ENCODE assay signal across 2 cellular contexts in the genomic region with DNA sequence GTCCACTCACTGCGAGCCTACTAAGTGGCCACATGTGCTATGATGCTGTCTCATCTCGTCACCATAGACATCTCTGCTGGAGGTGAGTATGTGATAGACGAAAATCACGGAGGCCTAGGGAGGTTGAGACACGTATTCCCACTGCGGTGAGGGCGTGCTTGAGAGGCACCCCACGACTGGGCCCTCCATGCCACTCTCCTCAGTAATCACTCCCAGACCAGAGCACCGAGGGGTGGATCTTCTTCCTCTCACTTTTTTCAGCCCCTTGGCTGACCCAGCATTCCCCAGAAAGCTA.
A peak's percentile ranks its signal among the peaks of the same experiment; 100 is the strongest.
TF ChIP-seq lines count a peak whose summit lies in the region.

No MANE protein-coding gene starts in this region.

TF ChIP-seq in SK-N-SH, 30 proteins besides CTCF, POLR2A, EP300 and RAD21 (continued from another document):
- 0 out of 2 replicates have a peak, but pooled peaks have one; percentile 6 for TF ChIP-seq SMC3 (IDR thresholded peaks at IDR 0.05; ENCODE audit: low read depth, low read length)
TF ChIP-seq in SK-N-SH: peak in this region for 1.

TF ChIP-seq in SK-N-SH treated with all-trans-retinoic acid at 6 μM for 48 hours, 23 proteins besides CTCF, POLR2A, EP300 and RAD21 (continued from another document):
- TF ChIP-seq, protein P1, sequence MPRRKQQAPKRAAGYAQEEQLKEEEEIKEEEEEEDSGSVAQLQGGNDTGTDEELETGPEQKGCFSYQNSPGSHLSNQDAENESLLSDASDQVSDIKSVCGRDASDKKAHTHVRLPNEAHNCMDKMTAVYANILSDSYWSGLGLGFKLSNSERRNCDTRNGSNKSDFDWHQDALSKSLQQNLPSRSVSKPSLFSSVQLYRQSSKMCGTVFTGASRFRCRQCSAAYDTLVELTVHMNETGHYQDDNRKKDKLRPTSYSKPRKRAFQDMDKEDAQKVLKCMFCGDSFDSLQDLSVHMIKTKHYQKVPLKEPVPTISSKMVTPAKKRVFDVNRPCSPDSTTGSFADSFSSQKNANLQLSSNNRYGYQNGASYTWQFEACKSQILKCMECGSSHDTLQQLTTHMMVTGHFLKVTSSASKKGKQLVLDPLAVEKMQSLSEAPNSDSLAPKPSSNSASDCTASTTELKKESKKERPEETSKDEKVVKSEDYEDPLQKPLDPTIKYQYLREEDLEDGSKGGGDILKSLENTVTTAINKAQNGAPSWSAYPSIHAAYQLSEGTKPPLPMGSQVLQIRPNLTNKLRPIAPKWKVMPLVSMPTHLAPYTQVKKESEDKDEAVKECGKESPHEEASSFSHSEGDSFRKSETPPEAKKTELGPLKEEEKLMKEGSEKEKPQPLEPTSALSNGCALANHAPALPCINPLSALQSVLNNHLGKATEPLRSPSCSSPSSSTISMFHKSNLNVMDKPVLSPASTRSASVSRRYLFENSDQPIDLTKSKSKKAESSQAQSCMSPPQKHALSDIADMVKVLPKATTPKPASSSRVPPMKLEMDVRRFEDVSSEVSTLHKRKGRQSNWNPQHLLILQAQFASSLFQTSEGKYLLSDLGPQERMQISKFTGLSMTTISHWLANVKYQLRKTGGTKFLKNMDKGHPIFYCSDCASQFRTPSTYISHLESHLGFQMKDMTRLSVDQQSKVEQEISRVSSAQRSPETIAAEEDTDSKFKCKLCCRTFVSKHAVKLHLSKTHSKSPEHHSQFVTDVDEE (CRISPR knock-in tag; IDR thresholded peaks at IDR 0.05), result no peak
- TF ChIP-seq ZFP3 (CRISPR knock-in tag; IDR thresholded peaks at IDR 0.05) (no peak), CSDC2 (CRISPR knock-in tag; IDR thresholded peaks at IDR 0.05) (no peak), ISL1 (CRISPR knock-in tag; IDR thresholded peaks at IDR 0.05) (no peak), ZC3H10 (CRISPR knock-in tag; IDR thresholded peaks at IDR 0.05) (no peak), ZFP30 (CRISPR knock-in tag; IDR thresholded peaks at IDR 0.05) (no peak), ZNF8 (CRISPR knock-in tag; IDR thresholded peaks at IDR 0.05) (no peak)
- TF ChIP-seq, protein P2, sequence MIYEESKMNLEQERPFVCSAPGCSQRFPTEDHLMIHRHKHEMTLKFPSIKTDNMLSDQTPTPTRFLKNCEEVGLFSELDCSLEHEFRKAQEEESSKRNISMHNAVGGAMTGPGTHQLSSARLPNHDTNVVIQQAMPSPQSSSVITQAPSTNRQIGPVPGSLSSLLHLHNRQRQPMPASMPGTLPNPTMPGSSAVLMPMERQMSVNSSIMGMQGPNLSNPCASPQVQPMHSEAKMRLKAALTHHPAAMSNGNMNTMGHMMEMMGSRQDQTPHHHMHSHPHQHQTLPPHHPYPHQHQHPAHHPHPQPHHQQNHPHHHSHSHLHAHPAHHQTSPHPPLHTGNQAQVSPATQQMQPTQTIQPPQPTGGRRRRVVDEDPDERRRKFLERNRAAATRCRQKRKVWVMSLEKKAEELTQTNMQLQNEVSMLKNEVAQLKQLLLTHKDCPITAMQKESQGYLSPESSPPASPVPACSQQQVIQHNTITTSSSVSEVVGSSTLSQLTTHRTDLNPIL (CRISPR knock-in tag; IDR thresholded peaks at IDR 0.05; ENCODE audit: low read depth), result no peak
- TF ChIP-seq, protein P3, sequence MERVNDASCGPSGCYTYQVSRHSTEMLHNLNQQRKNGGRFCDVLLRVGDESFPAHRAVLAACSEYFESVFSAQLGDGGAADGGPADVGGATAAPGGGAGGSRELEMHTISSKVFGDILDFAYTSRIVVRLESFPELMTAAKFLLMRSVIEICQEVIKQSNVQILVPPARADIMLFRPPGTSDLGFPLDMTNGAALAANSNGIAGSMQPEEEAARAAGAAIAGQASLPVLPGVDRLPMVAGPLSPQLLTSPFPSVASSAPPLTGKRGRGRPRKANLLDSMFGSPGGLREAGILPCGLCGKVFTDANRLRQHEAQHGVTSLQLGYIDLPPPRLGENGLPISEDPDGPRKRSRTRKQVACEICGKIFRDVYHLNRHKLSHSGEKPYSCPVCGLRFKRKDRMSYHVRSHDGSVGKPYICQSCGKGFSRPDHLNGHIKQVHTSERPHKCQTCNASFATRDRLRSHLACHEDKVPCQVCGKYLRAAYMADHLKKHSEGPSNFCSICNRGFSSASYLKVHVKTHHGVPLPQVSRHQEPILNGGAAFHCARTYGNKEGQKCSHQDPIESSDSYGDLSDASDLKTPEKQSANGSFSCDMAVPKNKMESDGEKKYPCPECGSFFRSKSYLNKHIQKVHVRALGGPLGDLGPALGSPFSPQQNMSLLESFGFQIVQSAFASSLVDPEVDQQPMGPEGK (CRISPR knock-in tag; IDR thresholded peaks at IDR 0.05; ENCODE audit: borderline replicate concordance), result no peak
- TF ChIP-seq, protein P4, sequence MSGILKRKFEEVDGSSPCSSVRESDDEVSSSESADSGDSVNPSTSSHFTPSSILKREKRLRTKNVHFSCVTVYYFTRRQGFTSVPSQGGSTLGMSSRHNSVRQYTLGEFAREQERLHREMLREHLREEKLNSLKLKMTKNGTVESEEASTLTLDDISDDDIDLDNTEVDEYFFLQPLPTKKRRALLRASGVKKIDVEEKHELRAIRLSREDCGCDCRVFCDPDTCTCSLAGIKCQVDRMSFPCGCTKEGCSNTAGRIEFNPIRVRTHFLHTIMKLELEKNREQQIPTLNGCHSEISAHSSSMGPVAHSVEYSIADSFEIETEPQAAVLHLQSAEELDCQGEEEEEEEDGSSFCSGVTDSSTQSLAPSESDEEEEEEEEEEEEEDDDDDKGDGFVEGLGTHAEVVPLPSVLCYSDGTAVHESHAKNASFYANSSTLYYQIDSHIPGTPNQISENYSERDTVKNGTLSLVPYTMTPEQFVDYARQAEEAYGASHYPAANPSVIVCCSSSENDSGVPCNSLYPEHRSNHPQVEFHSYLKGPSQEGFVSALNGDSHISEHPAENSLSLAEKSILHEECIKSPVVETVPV (CRISPR knock-in tag; IDR thresholded peaks at IDR 0.05), result no peak
- TF ChIP-seq, protein P5, sequence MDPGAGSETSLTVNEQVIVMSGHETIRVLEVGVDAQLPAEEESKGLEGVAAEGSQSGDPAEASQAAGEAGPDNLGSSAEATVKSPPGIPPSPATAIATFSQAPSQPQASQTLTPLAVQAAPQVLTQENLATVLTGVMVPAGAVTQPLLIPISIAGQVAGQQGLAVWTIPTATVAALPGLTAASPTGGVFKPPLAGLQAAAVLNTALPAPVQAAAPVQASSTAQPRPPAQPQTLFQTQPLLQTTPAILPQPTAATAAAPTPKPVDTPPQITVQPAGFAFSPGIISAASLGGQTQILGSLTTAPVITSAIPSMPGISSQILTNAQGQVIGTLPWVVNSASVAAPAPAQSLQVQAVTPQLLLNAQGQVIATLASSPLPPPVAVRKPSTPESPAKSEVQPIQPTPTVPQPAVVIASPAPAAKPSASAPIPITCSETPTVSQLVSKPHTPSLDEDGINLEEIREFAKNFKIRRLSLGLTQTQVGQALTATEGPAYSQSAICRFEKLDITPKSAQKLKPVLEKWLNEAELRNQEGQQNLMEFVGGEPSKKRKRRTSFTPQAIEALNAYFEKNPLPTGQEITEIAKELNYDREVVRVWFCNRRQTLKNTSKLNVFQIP (CRISPR knock-in tag; IDR thresholded peaks at IDR 0.05; ENCODE audit: borderline replicate concordance, low read depth), result no peak
